Comparison of ENCODE assay signal across 21 cellular contexts in genomic region chr7:90669492-90669891, GRCh38.
DNase-seq lines count a peak whose midpoint lies in the region; ATAC-seq and TF ChIP-seq lines count a peak whose summit lies in the region.
"Had no signal": no experiment of that assay in that cellular context is flagged by ENCODE, and none has a peak within 500 bp of the region (broad histone marks: within the 10 kb centered on the region; RNA-seq: fewer than 3 reads in every experiment).

No MANE protein-coding gene starts in this region.

- no TSS peak for BruUV-seq in IMR-90 (replicated peaks; lab: Mats Ljungman, UMichigan)

- H3K9me3 ChIP-seq in right atrium auricular region (no peaks in the 10 kb centered on the region), IMR-90 (ENCODE audit: control insufficient read depth, insufficient read depth, low read length) (no peaks in the 10 kb centered on the region)

- no peaks in the 10 kb centered on the region for H3K36me3 ChIP-seq in right atrium auricular region
- H3K36me3 ChIP-seq in IMR-90 (ENCODE audit: control insufficient read depth, insufficient read depth, low read length), result no peaks in the 10 kb centered on the region

- dilution Hi-C loops in IMR-90 (cut with HindIII; ENCODE audit: low sequenced_read_pairs, unreplicated experiment), result no loop called here

- no peak overlapping the region for H2AFZ ChIP-seq in IMR-90 (replicated peaks; ENCODE audit: low read length, poor library complexity)

- H4K5ac ChIP-seq in IMR-90 (ENCODE audit: low read depth, low read length), result no peak overlapping the region

- H3K27me3 ChIP-seq in right atrium auricular region (no peaks in the 10 kb centered on the region), IMR-90 (ENCODE audit: control insufficient read depth, insufficient read depth, low read length) (no peaks in the 10 kb centered on the region)

- no peak overlapping the region for H3K4me2 ChIP-seq in IMR-90 (ENCODE audit: low read depth, low read length)

- no peak overlapping the region for H2BK120ac ChIP-seq in IMR-90 (ENCODE audit: low read depth, low read length)

- POLR2A ChIA-PET in IMR-90 (lab: Charles Lee; ENCODE audit: unreplicated experiment), result no interaction called here

- H2AK5ac ChIP-seq in IMR-90 (ENCODE audit: low read depth, low read length), result no peak overlapping the region

- ATAC-seq in left ventricle myocardium superior, result peak; percentile 42
- peak; percentile 60 for ATAC-seq in HG02678 (IDR thresholded peaks at IDR 0.05; ENCODE audit: unreplicated experiment)
- 0 out of 2 replicates have a peak, but pooled peaks have one; percentile 35 for ATAC-seq in IMR-90 (ENCODE audit: low read depth)
- ATAC-seq in HG02642 (IDR thresholded peaks at IDR 0.05; ENCODE audit: poor library complexity, unreplicated experiment), result no peak
- ATAC-seq: naive thymus-derived CD4-positive, alpha-beta T cell; stimulated activated naive CD8-positive, alpha-beta T cell treated with anti-CD3 and anti-CD28 coated beads, Interleukin-15, amount 100 ng/mL, for 72 hours had no signal

- no peak overlapping the region for H3K14ac ChIP-seq in IMR-90 (replicated peaks; ENCODE audit: low read depth, low read length)

- no peak overlapping the region for H3K18ac ChIP-seq in IMR-90 (ENCODE audit: low read depth, low read length)

- no peak overlapping the region for H3K56ac ChIP-seq in IMR-90 (ENCODE audit: extremely low read depth, insufficient read depth, low read length)

- TF ChIP-seq POLR2A in IMR-90 (IDR thresholded peaks at IDR 0.05; ENCODE audit: low read depth, low read length), result no peak

- H3K4me1 ChIP-seq in right atrium auricular region, result peaks cover 0 to 36% of the 10 kb centered on the region in 2 donors
- no peaks in the 10 kb centered on the region for H3K4me1 ChIP-seq in IMR-90 (ENCODE audit: control insufficient read depth, insufficient read depth, low read length)

- H3K9me1 ChIP-seq in IMR-90 (ENCODE audit: insufficient read depth, low read length), result no peaks in the 10 kb centered on the region

- DNase-seq in left ventricle myocardium superior (no peak), right atrium auricular region (ENCODE audit: low spot score) (no peak), IMR-90 (no peak), NCI-H524 (lab: John Stamatoyannopoulos, UW) (no peak), T1000 (lab: John Stamatoyannopoulos, UW) (no peak)
- DNase-seq in activated CD4-positive, alpha-beta T cell treated with anti-CD3 and anti-CD28 coated beads for 4 hours, result no peak
- DNase-seq: activated CD4-positive, alpha-beta T cell treated with anti-CD3 and anti-CD28 coated beads, Interleukin-2, amount 50 U/mL, for 1 hour; activated naive CD4-positive, alpha-beta T cell treated with anti-CD3 and anti-CD28 coated beads for 36 hours; CD4-positive, CD25-positive, alpha-beta regulatory T cell; effector CD8-positive, alpha-beta T cell; naive thymus-derived CD4-positive, alpha-beta T cell; NCI-H1092 treated with DMSO at 0.1 percent for 48 hours; NCI-H187; NCI-H526; nucleus accumbens; SHP77 treated with DMSO at 0.1 percent for 48 hours; stimulated activated naive CD8-positive, alpha-beta T cell treated with anti-CD3 and anti-CD28 coated beads, Interleukin-15, amount 100 ng/mL, for 72 hours had no signal

- CTCF ChIA-PET in IMR-90 (lab: Yijun Ruan, JAX), result interaction anchor here (0.7 kb wide), 1 partner anchor 21 kb away, joined by 3 read pairs; no protein-coding TSS in a partner anchor

- TF ChIP-seq RAD21 in IMR-90 (IDR thresholded peaks at IDR 0.05; ENCODE audit: low read length), result no peak

- no peaks in the 10 kb centered on the region for H4K20me1 ChIP-seq in IMR-90 (ENCODE audit: insufficient read depth, low read length)

- no peak overlapping the region for H2AK9ac ChIP-seq in IMR-90 (replicated peaks; ENCODE audit: low read depth, low read length, poor library complexity)

- H3K4ac ChIP-seq in IMR-90 (ENCODE audit: low read depth, low read length), result no peak overlapping the region

- in situ Hi-C loops in IMR-90 (cut with MboI; ENCODE audit: low sequenced_read_pairs), result no loop called here

- H3K23ac ChIP-seq in IMR-90 (ENCODE audit: low read depth, low read length), result no peak overlapping the region

- no peak overlapping the region for H2BK5ac ChIP-seq in IMR-90 (ENCODE audit: low read depth, low read length, poor library complexity, severe bottlenecking)

- H3K79me1 ChIP-seq in IMR-90 (ENCODE audit: low read depth in 1 of 2, low read length in 2 of 2), result peaks cover 24 to 31% of the 10 kb centered on the region in 2 experiments

- no CpG with 5 or more reads among the region's 1 CpG for WGBS in IMR-90 (ENCODE audit: extremely low coverage in 2 of 2, insufficient read length in 1 of 2), 2 experiments

- H2BK20ac ChIP-seq in IMR-90 (ENCODE audit: low read depth, low read length), result no peak overlapping the region

- TF ChIP-seq CTCF in right atrium auricular region (IDR thresholded peaks at IDR 0.05) (no peak), IMR-90 (conservative IDR thresholded peaks at IDR 0.05; ENCODE audit: low read depth, low read length) (no peak)

- intact Hi-C loops in left ventricle myocardium superior (cut with micrococcal nuclease), result no loop called here
- intact Hi-C loops in IMR-90 (cut with micrococcal nuclease), result no loop called here

- no peak overlapping the region for H4K8ac ChIP-seq in IMR-90 (ENCODE audit: low read depth in 2 of 2, low read length in 2 of 2)

- H2BK15ac ChIP-seq in IMR-90 (ENCODE audit: low read depth, low read length), result no peak overlapping the region

- H3K9ac ChIP-seq in IMR-90 (ENCODE audit: low read depth, low read length), result no peak overlapping the region

- H3K27ac ChIP-seq in right atrium auricular region (peak overlapping the region in 1 of 2 donors; percentile 51), IMR-90 (ENCODE audit: insufficient read depth, low read length) (no peak overlapping the region)
- H3K27ac ChIP-seq: epithelial cell of prostate, VCaP had no signal

- no peak overlapping the region for H4K91ac ChIP-seq in IMR-90 (ENCODE audit: insufficient read depth, low read depth, low read length)

- H3K4me3 ChIP-seq in right atrium auricular region (no peak overlapping the region), IMR-90 (ENCODE audit: insufficient read depth, low read depth, low read length) (no peak overlapping the region)

TF ChIP-seq in IMR-90, 13 proteins besides CTCF, POLR2A, EP300 and RAD21:
- TF ChIP-seq USF2 (IDR thresholded peaks at IDR 0.05; ENCODE audit: low read depth, low read length) (no peak), MAZ (IDR thresholded peaks at IDR 0.05; ENCODE audit: borderline replicate concordance, low read depth, low read length) (no peak), BHLHE40 (IDR thresholded peaks at IDR 0.05; ENCODE audit: low read depth, low read length) (no peak), MXI1 (IDR thresholded peaks at IDR 0.05; ENCODE audit: borderline replicate concordance, low read depth, low read length) (no peak), SMC3 (IDR thresholded peaks at IDR 0.05; ENCODE audit: low read depth, low read length) (no peak), CHD1 (IDR thresholded peaks at IDR 0.05; ENCODE audit: low read depth, low read length) (no peak), NFE2L2 (IDR thresholded peaks at IDR 0.05; ENCODE audit: low read depth, low read length) (no peak)
